Comparison of ENCODE assay signal across 1 cellular context in the genomic region with DNA sequence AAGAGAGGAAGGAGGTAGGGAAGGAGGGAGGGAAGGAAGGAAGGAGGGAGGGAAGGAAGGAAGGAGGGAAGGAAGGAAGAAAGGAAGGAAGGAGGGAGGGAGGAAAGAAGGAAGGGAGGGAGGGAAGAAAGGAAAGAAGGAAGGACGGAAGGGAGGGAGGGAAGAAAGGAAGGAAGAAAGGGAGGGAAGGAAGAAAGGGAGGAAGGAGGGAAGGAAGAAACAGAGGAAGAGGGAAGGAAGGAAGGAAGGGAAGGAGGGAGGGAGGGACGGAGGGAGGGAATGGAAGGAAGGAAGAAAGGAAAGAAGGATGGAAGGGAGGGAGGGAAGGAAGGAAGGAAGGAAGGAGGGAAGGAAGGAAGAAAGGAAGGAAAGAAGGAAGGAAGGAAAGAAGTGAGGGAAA.
A peak's percentile ranks its signal among the peaks of the same experiment; 100 is the strongest.
TF ChIP-seq lines count a peak whose summit lies in the region.

No MANE protein-coding gene starts in this region.

TF ChIP-seq in HEK293, 187 proteins besides CTCF, POLR2A, EP300 and RAD21 (continued from another document):
- TF ChIP-seq, protein P1, sequence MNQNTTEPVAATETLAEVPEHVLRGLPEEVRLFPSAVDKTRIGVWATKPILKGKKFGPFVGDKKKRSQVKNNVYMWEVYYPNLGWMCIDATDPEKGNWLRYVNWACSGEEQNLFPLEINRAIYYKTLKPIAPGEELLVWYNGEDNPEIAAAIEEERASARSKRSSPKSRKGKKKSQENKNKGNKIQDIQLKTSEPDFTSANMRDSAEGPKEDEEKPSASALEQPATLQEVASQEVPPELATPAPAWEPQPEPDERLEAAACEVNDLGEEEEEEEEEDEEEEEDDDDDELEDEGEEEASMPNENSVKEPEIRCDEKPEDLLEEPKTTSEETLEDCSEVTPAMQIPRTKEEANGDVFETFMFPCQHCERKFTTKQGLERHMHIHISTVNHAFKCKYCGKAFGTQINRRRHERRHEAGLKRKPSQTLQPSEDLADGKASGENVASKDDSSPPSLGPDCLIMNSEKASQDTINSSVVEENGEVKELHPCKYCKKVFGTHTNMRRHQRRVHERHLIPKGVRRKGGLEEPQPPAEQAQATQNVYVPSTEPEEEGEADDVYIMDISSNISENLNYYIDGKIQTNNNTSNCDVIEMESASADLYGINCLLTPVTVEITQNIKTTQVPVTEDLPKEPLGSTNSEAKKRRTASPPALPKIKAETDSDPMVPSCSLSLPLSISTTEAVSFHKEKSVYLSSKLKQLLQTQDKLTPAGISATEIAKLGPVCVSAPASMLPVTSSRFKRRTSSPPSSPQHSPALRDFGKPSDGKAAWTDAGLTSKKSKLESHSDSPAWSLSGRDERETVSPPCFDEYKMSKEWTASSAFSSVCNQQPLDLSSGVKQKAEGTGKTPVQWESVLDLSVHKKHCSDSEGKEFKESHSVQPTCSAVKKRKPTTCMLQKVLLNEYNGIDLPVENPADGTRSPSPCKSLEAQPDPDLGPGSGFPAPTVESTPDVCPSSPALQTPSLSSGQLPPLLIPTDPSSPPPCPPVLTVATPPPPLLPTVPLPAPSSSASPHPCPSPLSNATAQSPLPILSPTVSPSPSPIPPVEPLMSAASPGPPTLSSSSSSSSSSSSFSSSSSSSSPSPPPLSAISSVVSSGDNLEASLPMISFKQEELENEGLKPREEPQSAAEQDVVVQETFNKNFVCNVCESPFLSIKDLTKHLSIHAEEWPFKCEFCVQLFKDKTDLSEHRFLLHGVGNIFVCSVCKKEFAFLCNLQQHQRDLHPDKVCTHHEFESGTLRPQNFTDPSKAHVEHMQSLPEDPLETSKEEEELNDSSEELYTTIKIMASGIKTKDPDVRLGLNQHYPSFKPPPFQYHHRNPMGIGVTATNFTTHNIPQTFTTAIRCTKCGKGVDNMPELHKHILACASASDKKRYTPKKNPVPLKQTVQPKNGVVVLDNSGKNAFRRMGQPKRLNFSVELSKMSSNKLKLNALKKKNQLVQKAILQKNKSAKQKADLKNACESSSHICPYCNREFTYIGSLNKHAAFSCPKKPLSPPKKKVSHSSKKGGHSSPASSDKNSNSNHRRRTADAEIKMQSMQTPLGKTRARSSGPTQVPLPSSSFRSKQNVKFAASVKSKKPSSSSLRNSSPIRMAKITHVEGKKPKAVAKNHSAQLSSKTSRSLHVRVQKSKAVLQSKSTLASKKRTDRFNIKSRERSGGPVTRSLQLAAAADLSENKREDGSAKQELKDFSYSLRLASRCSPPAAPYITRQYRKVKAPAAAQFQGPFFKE (tag by site-specific recombination; IDR thresholded peaks at IDR 0.05; ENCODE audit: borderline replicate concordance) = no peak
- TF ChIP-seq, protein P2, sequence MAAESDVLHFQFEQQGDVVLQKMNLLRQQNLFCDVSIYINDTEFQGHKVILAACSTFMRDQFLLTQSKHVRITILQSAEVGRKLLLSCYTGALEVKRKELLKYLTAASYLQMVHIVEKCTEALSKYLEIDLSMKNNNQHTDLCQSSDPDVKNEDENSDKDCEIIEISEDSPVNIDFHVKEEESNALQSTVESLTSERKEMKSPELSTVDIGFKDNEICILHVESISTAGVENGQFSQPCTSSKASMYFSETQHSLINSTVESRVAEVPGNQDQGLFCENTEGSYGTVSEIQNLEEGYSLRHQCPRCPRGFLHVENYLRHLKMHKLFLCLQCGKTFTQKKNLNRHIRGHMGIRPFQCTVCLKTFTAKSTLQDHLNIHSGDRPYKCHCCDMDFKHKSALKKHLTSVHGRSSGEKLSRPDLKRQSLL (tag by site-specific recombination; IDR thresholded peaks at IDR 0.05) = no peak
- TF ChIP-seq ZSCAN23 (tag by site-specific recombination; IDR thresholded peaks at IDR 0.05) = no peak
- TF ChIP-seq ZNF366 (tag by site-specific recombination; conservative IDR thresholded peaks at IDR 0.05) = peak; percentile 99
- TF ChIP-seq ZNF558 (tag by site-specific recombination; IDR thresholded peaks at IDR 0.05) = no peak
- no peak for TF ChIP-seq ZNF600 (tag by site-specific recombination; IDR thresholded peaks at IDR 0.05)
- TF ChIP-seq ZNF19 (tag by site-specific recombination; IDR thresholded peaks at IDR 0.05; ENCODE audit: low read depth) = no peak
- TF ChIP-seq RBAK (tag by site-specific recombination; IDR thresholded peaks at IDR 0.05) = no peak
- TF ChIP-seq ZBTB17 (tag by site-specific recombination; IDR thresholded peaks at IDR 0.05) = no peak
- TF ChIP-seq ZNF221 (tag by site-specific recombination; IDR thresholded peaks at IDR 0.05; ENCODE audit: borderline replicate concordance) = no peak
- no peak for TF ChIP-seq ZNF843 (tag by site-specific recombination; IDR thresholded peaks at IDR 0.05)
- no peak for TF ChIP-seq MEIS1 (CRISPR knock-in tag; IDR thresholded peaks at IDR 0.05; ENCODE audit: borderline replicate concordance)
